18 cellular contexts compared by ENCODE assay signal in the genomic region with DNA sequence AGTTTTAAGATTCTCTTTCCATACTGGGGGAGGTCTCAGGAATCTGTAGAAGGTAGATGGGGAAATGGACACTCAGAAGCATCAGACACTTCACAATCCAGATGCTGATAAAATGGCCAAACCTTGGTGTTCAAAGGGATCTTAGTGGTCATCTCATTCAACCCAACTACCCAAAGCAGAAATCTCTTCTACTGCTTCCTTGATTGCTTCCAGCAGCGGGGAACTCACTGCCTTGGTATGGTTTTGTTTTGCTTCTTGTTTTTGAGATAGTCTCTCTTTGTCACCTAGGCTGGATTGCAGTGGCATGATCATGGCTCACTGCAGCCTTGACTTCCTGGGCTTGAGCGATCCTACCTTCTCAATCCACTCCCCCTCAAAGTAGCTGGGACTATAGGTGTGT. TPM values are rescaled to one million over a fixed set of nuclear protein-coding genes. Genes with fewer than 3 reads are reported as not detected.
DNase-seq lines count a peak whose midpoint lies in the region; ATAC-seq and TF ChIP-seq lines count a peak whose summit lies in the region.
"Had no signal": no experiment of that assay in that cellular context is flagged by ENCODE, and none has a peak within 500 bp of the region (broad histone marks: within the 10 kb centered on the region; RNA-seq: fewer than 3 reads in every experiment).

No MANE protein-coding gene starts in this region.

- peak overlapping the region; percentile 8 for H3K27ac Mint-ChIP-seq in dendritic cell treated with granulocyte-macrophage colony-stimulating factor and Interleukin-4, amounts not matched to agents 40 ng/mL and 50 ng/mL, for 4 days
- no peak overlapping the region for H3K27ac Mint-ChIP-seq in endothelial cell (ENCODE audit: unreplicated experiment)

- no peak overlapping the region for H3K4me3 Mint-ChIP-seq in dendritic cell treated with granulocyte-macrophage colony-stimulating factor and Interleukin-4, amounts not matched to agents 40 ng/mL and 50 ng/mL, for 4 days
- H3K4me3 Mint-ChIP-seq in endothelial cell (ENCODE audit: unreplicated experiment): no peak overlapping the region
- H3K4me3 Mint-ChIP-seq: CD8-positive, alpha-beta memory T cell had no signal

- 97 to 98% (median 97%) methylated on average over 2 of the region's 2 CpGs for WGBS in psoas muscle, 3 donors

- no peak for DNase-seq in Karpas-422
- DNase-seq in psoas muscle: no peak
- no peak for DNase-seq in endothelial cell (ENCODE audit: low spot score)
- no peak for DNase-seq in A172 (ENCODE audit: low spot score)
- no peak for DNase-seq in NCI-H526 (lab: John Stamatoyannopoulos, UW)
- DNase-seq: CD8-positive, alpha-beta memory T cell; DMS79; GOT3; Kasumi-1; MM.1S; NCI-H1092 treated with DMSO at 0.1 percent for 48 hours; NCI-H2081 treated with DMSO at 0.1 percent for 48 hours; NCI-H510A treated with DMSO at 0.1 percent for 48 hours; Right ventricle myocardium superior had no signal

- no peaks in the 10 kb centered on the region for H3K36me3 ChIP-seq in Karpas-422 (ENCODE audit: insufficient read depth, low read length)
- H3K36me3 ChIP-seq in psoas muscle (ENCODE audit: insufficient read depth in 1 of 2, low read depth in 1 of 2): no peaks in the 10 kb centered on the region

- H3K27ac ChIP-seq in Karpas-422 (ENCODE audit: low read length) (peak overlapping the region; percentile 100), psoas muscle (peak overlapping the region; percentile 97)
- H3K27ac ChIP-seq: SK-N-MC had no signal

- H2AFZ ChIP-seq in Karpas-422 (ENCODE audit: low read length): no peak overlapping the region

- H3K9me3 ChIP-seq in Karpas-422 (ENCODE audit: low read length): no peaks in the 10 kb centered on the region
- H3K9me3 ChIP-seq in psoas muscle: no peaks in the 10 kb centered on the region

- peaks cover 65% of the 10 kb centered on the region for H3K4me1 Mint-ChIP-seq in dendritic cell treated with granulocyte-macrophage colony-stimulating factor and Interleukin-4, amounts not matched to agents 40 ng/mL and 50 ng/mL, for 4 days (ENCODE audit: low read depth)
- peaks cover 17% of the 10 kb centered on the region for H3K4me1 Mint-ChIP-seq in endothelial cell (ENCODE audit: unreplicated experiment)
- H3K4me1 Mint-ChIP-seq: CD8-positive, alpha-beta memory T cell had no signal

- H3K27me3 Mint-ChIP-seq in dendritic cell treated with granulocyte-macrophage colony-stimulating factor and Interleukin-4, amounts not matched to agents 40 ng/mL and 50 ng/mL, for 4 days: peaks cover 5% of the 10 kb centered on the region
- peaks cover 10% of the 10 kb centered on the region for H3K27me3 Mint-ChIP-seq in endothelial cell (ENCODE audit: unreplicated experiment)

- H3K4me2 ChIP-seq in Karpas-422 (ENCODE audit: low read depth, low read length, poor library complexity, severe bottlenecking): no peak overlapping the region

- ATAC-seq in psoas muscle (no peak), GM21360 (IDR thresholded peaks at IDR 0.05; ENCODE audit: unreplicated experiment) (no peak)
- ATAC-seq: HepG2 had no signal

- intact Hi-C loops in dendritic cell treated with granulocyte-macrophage colony-stimulating factor and Interleukin-4, amounts not matched to agents 40 ng/mL and 50 ng/mL, for 4 days (cut with micrococcal nuclease): no loop called here
- intact Hi-C loops in psoas muscle (cut with DNase I): no loop called here

- peaks cover 6% of the 10 kb centered on the region for H3K36me3 Mint-ChIP-seq in dendritic cell treated with granulocyte-macrophage colony-stimulating factor and Interleukin-4, amounts not matched to agents 40 ng/mL and 50 ng/mL, for 4 days (ENCODE audit: low read depth)
- no peaks in the 10 kb centered on the region for H3K36me3 Mint-ChIP-seq in endothelial cell (ENCODE audit: low read depth, unreplicated experiment)
- H3K36me3 Mint-ChIP-seq: CD8-positive, alpha-beta memory T cell had no signal

- H3K4me1 ChIP-seq in Karpas-422 (ENCODE audit: low read length) (peaks cover 83% of the 10 kb centered on the region), psoas muscle (peaks cover 29% of the 10 kb centered on the region)

- no peak overlapping the region for H3K9ac ChIP-seq in Karpas-422 (ENCODE audit: low read length)

- no peak overlapping the region for H3K4me3 ChIP-seq in Karpas-422 (ENCODE audit: low read length)
- no peak overlapping the region for H3K4me3 ChIP-seq in psoas muscle
- H3K4me3 ChIP-seq: SK-N-MC had no signal

- no peaks in the 10 kb centered on the region for H3K79me2 ChIP-seq in Karpas-422 (ENCODE audit: low read length)

- H3K9me3 Mint-ChIP-seq in dendritic cell treated with granulocyte-macrophage colony-stimulating factor and Interleukin-4, amounts not matched to agents 40 ng/mL and 50 ng/mL, for 4 days: no peaks in the 10 kb centered on the region
- no peaks in the 10 kb centered on the region for H3K9me3 Mint-ChIP-seq in endothelial cell (ENCODE audit: unreplicated experiment)
- H3K9me3 Mint-ChIP-seq: CD8-positive, alpha-beta memory T cell had no signal

- no peaks in the 10 kb centered on the region for H3K9me2 ChIP-seq in Karpas-422 (replicated peaks; ENCODE audit: insufficient read depth, low read length)

- no peak for TF ChIP-seq CTCF in psoas muscle (IDR thresholded peaks at IDR 0.05)
- no peak for TF ChIP-seq CTCF in endothelial cell (IDR thresholded peaks at IDR 0.05; ENCODE audit: unreplicated experiment)

- H4K20me1 ChIP-seq in Karpas-422 (ENCODE audit: insufficient read depth, low read depth, low read length): no peaks in the 10 kb centered on the region

- H3K27me3 ChIP-seq in Karpas-422 (ENCODE audit: low read length): no peaks in the 10 kb centered on the region
- H3K27me3 ChIP-seq in psoas muscle (ENCODE audit: insufficient read depth in 3 of 3, low read length in 2 of 3): no peaks in the 10 kb centered on the region

RNA-seq across cellular contexts. Expression of a gene that starts 39.3 kb away (rescaled TPM):
- total RNA-seq in Karpas-422 (2014; rRNA removed; shearing (Covaris generic); ENCODE audit: low replicate concordance): 1,532 and 1,657 TPM in 2 replicates
- total RNA-seq in psoas muscle: 100 to 1,000 TPM; 124 to 263 (median 168) TPM
- 100 to 1,000 TPM; 210 to 347 (median 274) TPM for polyA plus RNA-seq in psoas muscle
- 592 TPM for total RNA-seq in endothelial cell (ENCODE audit: unreplicated experiment)
- 1,279 and 1,335 TPM in 2 replicates for total RNA-seq in A172 (2014; rRNA removed; shearing (Covaris generic))
